In the genomic region with DNA sequence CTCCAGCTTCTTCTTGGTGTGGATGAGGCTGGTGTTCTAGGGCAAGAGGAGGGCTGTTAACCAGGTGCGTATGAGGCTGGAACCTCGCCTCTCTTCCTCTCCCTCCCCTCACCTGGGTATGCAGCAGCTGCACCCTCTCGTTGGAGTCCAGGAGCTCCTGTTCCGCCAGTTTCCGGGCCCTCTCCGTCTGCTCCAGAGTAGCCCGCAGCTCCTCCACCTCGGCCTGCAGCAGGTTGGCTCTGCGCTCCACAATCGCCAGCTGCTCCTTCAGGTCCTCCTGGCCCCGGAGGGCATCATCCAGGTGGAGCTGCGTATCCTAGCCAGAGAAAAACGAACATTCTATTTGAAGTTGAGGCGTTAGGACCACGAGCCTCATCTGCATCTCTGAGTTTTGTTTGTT, we compare ENCODE assay signal across 19 cellular contexts.
"Had no signal": no experiment of that assay in that cellular context is flagged by ENCODE, and none has a peak within 500 bp of the region (broad histone marks: within the 10 kb centered on the region; RNA-seq: fewer than 3 reads in every experiment).

No MANE protein-coding gene starts in this region.

- H3K27ac Mint-ChIP-seq: naive thymus-derived CD8-positive, alpha-beta T cell; progenitor cell of endocrine pancreas; stimulated activated naive B cell treated with anti-CD40 and anti-IgM and Interleukin-4, amounts not matched to agents 10 μg/mL and 1 μg/mL and 100 μg/mL, for 72 hours had no signal

- H3K27me3 ChIP-seq: ovary, right atrium auricular region, right lobe of liver, stomach, testis, thyroid gland, transverse colon, upper lobe of left lung, vagina had no signal

- H3K9me3 ChIP-seq: left ventricle myocardium inferior, ovary, right atrium auricular region, right lobe of liver, stomach, testis, thyroid gland, transverse colon, upper lobe of left lung, vagina had no signal

- FAIRE-seq: kidney had no signal

- H3K4me1 Mint-ChIP-seq: neural crest cell had no signal

- H3K36me3 ChIP-seq: ovary, right atrium auricular region, thyroid gland, transverse colon had no signal

- H3K4me1 ChIP-seq: left ventricle myocardium inferior, right atrium auricular region, right lobe of liver, stomach, testis, thyroid gland, transverse colon, upper lobe of left lung, vagina had no signal

- H3K27ac ChIP-seq: left ventricle myocardium inferior, ovary, right atrium auricular region, right lobe of liver, stomach, testis, thyroid gland, transverse colon, upper lobe of left lung, vagina had no signal

- H3K4me3 ChIP-seq: left ventricle myocardium inferior, lung, ovary, right atrium auricular region, right lobe of liver, smooth muscle cell, stomach, testis, thyroid gland, transverse colon, upper lobe of left lung, vagina had no signal

- DNase-seq: hippocampal formation; kidney; left ventricle myocardium inferior; right lobe of liver; stimulated activated naive B cell treated with anti-CD40 and anti-IgM and Interleukin-4, amounts not matched to agents 10 μg/mL and 1 μg/mL and 100 μg/mL, for 72 hours; stomach had no signal

- H3K27me3 Mint-ChIP-seq: naive thymus-derived CD8-positive, alpha-beta T cell; progenitor cell of endocrine pancreas; stimulated activated naive B cell treated with anti-CD40 and anti-IgM and Interleukin-4, amounts not matched to agents 10 μg/mL and 1 μg/mL and 100 μg/mL, for 72 hours had no signal

- H3K4me3 Mint-ChIP-seq: naive thymus-derived CD8-positive, alpha-beta T cell; neural crest cell; stimulated activated naive B cell treated with anti-CD40 and anti-IgM and Interleukin-4, amounts not matched to agents 10 μg/mL and 1 μg/mL and 100 μg/mL, for 72 hours had no signal

- H3K4me2 ChIP-seq: smooth muscle cell had no signal

- H3K9me3 Mint-ChIP-seq: naive thymus-derived CD8-positive, alpha-beta T cell; nephron; neural crest cell had no signal
